ENCODE assay signal across 26 cellular contexts in the genomic region with DNA sequence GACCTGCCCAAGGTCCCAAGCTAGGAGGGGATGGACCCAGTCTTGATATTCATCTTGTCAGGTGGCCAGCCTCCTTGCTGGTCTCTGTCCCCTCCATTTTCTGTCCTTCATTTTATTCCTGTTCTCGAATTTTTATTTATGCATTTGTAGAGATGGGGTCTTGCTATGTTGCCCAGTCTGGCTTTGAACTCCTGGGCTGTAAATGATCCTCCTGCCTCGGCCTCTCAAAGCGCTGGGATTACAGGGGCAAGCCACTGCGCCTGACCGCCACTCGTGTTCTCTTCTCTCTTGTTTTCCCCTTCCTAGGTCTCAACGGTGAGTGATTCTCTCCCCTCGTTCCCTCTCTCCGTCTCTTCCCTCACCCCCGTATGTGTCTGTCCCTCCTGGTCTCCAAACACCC. TPM values are rescaled to one million over a fixed set of nuclear protein-coding genes. Genes with fewer than 3 reads are reported as not detected.
DNase-seq lines count a peak whose midpoint lies in the region; ATAC-seq and TF ChIP-seq lines count a peak whose summit lies in the region.
"Had no signal": no experiment of that assay in that cellular context is flagged by ENCODE, and none has a peak within 500 bp of the region (broad histone marks: within the 10 kb centered on the region; RNA-seq: fewer than 3 reads in every experiment).

No MANE protein-coding gene starts in this region.

- H3K4me1 ChIP-seq in spleen: no peaks in the 10 kb centered on the region
- H3K4me1 ChIP-seq in naive thymus-derived CD4-positive, alpha-beta T cell (ENCODE audit: control insufficient read depth in 2 of 2, insufficient read depth in 2 of 2, low read length in 2 of 2): no peaks in the 10 kb centered on the region
- H3K4me1 ChIP-seq: pancreas, thyroid gland had no signal

- no peak for TF ChIP-seq POLR2A in spleen (IDR thresholded peaks at IDR 0.05)

- H3K4me3 Mint-ChIP-seq in T-helper 1 cell treated with Interleukin-12 subunit alpha and Interleukin-12 subunit beta and Interleukin-4 antibody, amounts not matched to agents 30 μg/mL and 1 μg/mL, for 36 hours: no peak overlapping the region
- H3K4me3 Mint-ChIP-seq in WTC11: peak overlapping the region; percentile 69
- H3K4me3 Mint-ChIP-seq in naive thymus-derived CD4-positive, alpha-beta T cell: no peak overlapping the region
- H3K4me3 Mint-ChIP-seq: activated T-helper 17 cell treated with anti-CD3 and anti-CD28 coated beads, Interleukin-2, amount 50 U/mL, for 72 hours; CD4-positive, alpha-beta T cell; dendritic cell treated with granulocyte-macrophage colony-stimulating factor and Interleukin-4, amounts not matched to agents 40 ng/mL and 50 ng/mL, for 4 days had no signal

- H3K9me3 ChIP-seq in iPS-18c (ENCODE audit: control insufficient read depth, insufficient read depth, low read length) (no peaks in the 10 kb centered on the region), spleen (no peaks in the 10 kb centered on the region)
- H3K9me3 ChIP-seq in naive thymus-derived CD4-positive, alpha-beta T cell (ENCODE audit: control insufficient read depth in 2 of 3, low read length in 3 of 3): no peaks in the 10 kb centered on the region
- H3K9me3 ChIP-seq: pancreas, right atrium auricular region, thyroid gland had no signal

- DNase-seq in T-helper 1 cell: no peak
- DNase-seq in WTC11 (ENCODE audit: low spot score): no peak
- DNase-seq in spleen: peak; percentile 12
- no peak for DNase-seq in naive thymus-derived CD4-positive, alpha-beta T cell
- DNase-seq: anterior cingulate cortex, caudate nucleus, left cardiac atrium, NCI-H2029 treated with DMSO at 0.1 percent for 48 hours, NCI-H2227 treated with DMSO at 0.1 percent for 48 hours, NCI-H774, pancreas, T1000, thyroid gland had no signal

- 0 out of 2 replicates have a peak overlapping the region, but pooled peaks have one; percentile 38 for H3K4me3 ChIP-seq in iPS-18c (ENCODE audit: insufficient read depth, low read depth, low read length)
- H3K4me3 ChIP-seq in spleen: no peak overlapping the region
- H3K4me3 ChIP-seq in naive thymus-derived CD4-positive, alpha-beta T cell (ENCODE audit: low read length): no peak overlapping the region
- H3K4me3 ChIP-seq: GM23248, pancreas, right atrium auricular region, thyroid gland had no signal

- no peak for ATAC-seq in WTC11
- no peak for ATAC-seq in GM19467 (IDR thresholded peaks at IDR 0.05; ENCODE audit: unreplicated experiment)
- ATAC-seq in HG02852 (IDR thresholded peaks at IDR 0.05; ENCODE audit: unreplicated experiment): no peak
- no peak for ATAC-seq in naive thymus-derived CD4-positive, alpha-beta T cell
- ATAC-seq: activated naive CD4-positive, alpha-beta T cell treated with anti-CD3 and anti-CD28 coated beads, Interleukin-2, amount 50 U/mL, for 72 hours; activated T-helper 17 cell treated with anti-CD3 and anti-CD28 coated beads, Interleukin-2, amount 50 U/mL, for 72 hours; left cardiac atrium; pancreas; SK-N-SH treated with all-trans-retinoic acid at 6 μM for 48 hours had no signal

- no peaks in the 10 kb centered on the region for H3K36me3 Mint-ChIP-seq in T-helper 1 cell treated with Interleukin-12 subunit alpha and Interleukin-12 subunit beta and Interleukin-4 antibody, amounts not matched to agents 30 μg/mL and 1 μg/mL, for 36 hours (ENCODE audit: low read depth)
- no peaks in the 10 kb centered on the region for H3K36me3 Mint-ChIP-seq in WTC11
- H3K36me3 Mint-ChIP-seq in naive thymus-derived CD4-positive, alpha-beta T cell: peaks cover 0 to 2% (median 0%) of the 10 kb centered on the region in 5 donors
- H3K36me3 Mint-ChIP-seq: activated naive CD4-positive, alpha-beta T cell treated with anti-CD3 and anti-CD28 coated beads, Interleukin-2, amount 50 U/mL, for 72 hours had no signal

- CTCF ChIA-PET in WTC11 (lab: Charles Lee): interaction anchor here (0.7 to 3.2 kb wide), 16 partner anchors 9 to 401 kb away, joined by 3 to 54 read pairs (median 18); partner anchors contain the start of genes CRX and PLA2G4C
- CTCF ChIA-PET in naive thymus-derived CD4-positive, alpha-beta T cell (lab: Charles Lee): interaction anchor here (1.0 kb wide), 1 partner anchor 80 kb away, joined by 3 read pairs; no protein-coding TSS in a partner anchor

- peaks cover 6% of the 10 kb centered on the region for H3K4me1 Mint-ChIP-seq in T-helper 1 cell treated with Interleukin-12 subunit alpha and Interleukin-12 subunit beta and Interleukin-4 antibody, amounts not matched to agents 30 μg/mL and 1 μg/mL, for 36 hours (ENCODE audit: low read depth)
- peaks cover 37% of the 10 kb centered on the region for H3K4me1 Mint-ChIP-seq in WTC11
- peaks cover 7 to 17% (median 12%) of the 10 kb centered on the region in 7 donors for H3K4me1 Mint-ChIP-seq in naive thymus-derived CD4-positive, alpha-beta T cell

- H3K27ac ChIP-seq in spleen: no peak overlapping the region
- H3K27ac ChIP-seq in naive thymus-derived CD4-positive, alpha-beta T cell (ENCODE audit: low read depth, low read length): no peak overlapping the region
- H3K27ac ChIP-seq: 22Rv1, GM23248, pancreas, right atrium auricular region, thyroid gland had no signal

- no peaks in the 10 kb centered on the region for H3K36me3 ChIP-seq in spleen
- no peaks in the 10 kb centered on the region for H3K36me3 ChIP-seq in naive thymus-derived CD4-positive, alpha-beta T cell (ENCODE audit: control insufficient read depth in 2 of 3, insufficient read depth in 3 of 3, low read length in 3 of 3)
- H3K36me3 ChIP-seq: pancreas, right atrium auricular region, thyroid gland had no signal

- H3K27me3 Mint-ChIP-seq in T-helper 1 cell treated with Interleukin-12 subunit alpha and Interleukin-12 subunit beta and Interleukin-4 antibody, amounts not matched to agents 30 μg/mL and 1 μg/mL, for 36 hours (ENCODE audit: low read depth): peaks cover 35% of the 10 kb centered on the region
- no peaks in the 10 kb centered on the region for H3K27me3 Mint-ChIP-seq in WTC11 (ENCODE audit: low read depth)
- peaks cover 30 to 69% (median 49%) of the 10 kb centered on the region in 5 donors for H3K27me3 Mint-ChIP-seq in naive thymus-derived CD4-positive, alpha-beta T cell

- WGBS in spleen, 5 donors: 47 to 64% (median 58%) methylated on average over 10 of the region's 10 CpGs

- H3K27me3 ChIP-seq in spleen (replicated peaks in 1 of 7): peaks cover 0 to 93% (median 17%) of the 10 kb centered on the region in 7 donors
- peaks cover 5 to 6% of the 10 kb centered on the region in 2 donors for H3K27me3 ChIP-seq in naive thymus-derived CD4-positive, alpha-beta T cell (ENCODE audit: control insufficient read depth in 2 of 2, insufficient read depth in 2 of 2, low read length in 2 of 2)
- H3K27me3 ChIP-seq: right atrium auricular region had no signal

- TF ChIP-seq CTCF in WTC11 (IDR thresholded peaks at IDR 0.05) (no peak), spleen (IDR thresholded peaks at IDR 0.05 in 8 of 11, conservative IDR thresholded peaks at IDR 0.05 in 3 of 11) (no peak)

- POLR2A ChIA-PET in WTC11 (lab: Charles Lee): interaction anchor here (0.7 to 1.3 kb wide), 2 partner anchors 24 to 104 kb away, joined by 4 to 10 read pairs; no protein-coding TSS in a partner anchor
- POLR2A ChIA-PET in naive thymus-derived CD4-positive, alpha-beta T cell (lab: Charles Lee): no interaction called here

- intact Hi-C loops in spleen (cut with DNase I; ENCODE audit: low total_unique reads): no loop called here
- intact Hi-C loops in naive thymus-derived CD4-positive, alpha-beta T cell (cut with micrococcal nuclease): no loop called here

- peak overlapping the region; percentile 55 for H3K27ac Mint-ChIP-seq in T-helper 1 cell treated with Interleukin-12 subunit alpha and Interleukin-12 subunit beta and Interleukin-4 antibody, amounts not matched to agents 30 μg/mL and 1 μg/mL, for 36 hours
- H3K27ac Mint-ChIP-seq in WTC11: peak overlapping the region; percentile 98
- no peak overlapping the region for H3K27ac Mint-ChIP-seq in naive thymus-derived CD4-positive, alpha-beta T cell
- H3K27ac Mint-ChIP-seq: activated naive CD4-positive, alpha-beta T cell treated with anti-CD3 and anti-CD28 coated beads, Interleukin-2, amount 50 U/mL, for 72 hours; activated T-helper 17 cell treated with anti-CD3 and anti-CD28 coated beads, Interleukin-2, amount 50 U/mL, for 72 hours; CD4-positive, alpha-beta T cell; dendritic cell treated with granulocyte-macrophage colony-stimulating factor and Interleukin-4, amounts not matched to agents 40 ng/mL and 50 ng/mL, for 4 days had no signal

- no peaks in the 10 kb centered on the region for H3K9me3 Mint-ChIP-seq in T-helper 1 cell treated with Interleukin-12 subunit alpha and Interleukin-12 subunit beta and Interleukin-4 antibody, amounts not matched to agents 30 μg/mL and 1 μg/mL, for 36 hours
- H3K9me3 Mint-ChIP-seq in WTC11: no peaks in the 10 kb centered on the region
- peaks cover 0 to 5% (median 0%) of the 10 kb centered on the region in 11 donors for H3K9me3 Mint-ChIP-seq in naive thymus-derived CD4-positive, alpha-beta T cell
- H3K9me3 Mint-ChIP-seq: activated naive CD4-positive, alpha-beta T cell treated with anti-CD3 and anti-CD28 coated beads, Interleukin-2, amount 50 U/mL, for 72 hours; activated T-helper 17 cell treated with anti-CD3 and anti-CD28 coated beads, Interleukin-2, amount 50 U/mL, for 72 hours; CD4-positive, alpha-beta T cell; dendritic cell treated with granulocyte-macrophage colony-stimulating factor and Interleukin-4, amounts not matched to agents 40 ng/mL and 50 ng/mL, for 4 days had no signal

TF ChIP-seq in WTC11, 78 proteins besides CTCF, POLR2A, EP300 and RAD21:
- peak; percentile 96 for TF ChIP-seq GTF2I (CRISPR knock-in tag; conservative IDR thresholded peaks at IDR 0.05)
- TF ChIP-seq ZNF671 (CRISPR knock-in tag; IDR thresholded peaks at IDR 0.05): no peak
- TF ChIP-seq ZNF121 (CRISPR knock-in tag; IDR thresholded peaks at IDR 0.05): peak; percentile 100
TF ChIP-seq in WTC11: peak in this region for 2.

RNA-seq across cellular contexts. Expression of gene TPRX2, which starts 10.6 kb away (rescaled TPM):
- total RNA-seq in WTC11 (2021) (not detected in 3 replicates), spleen (not detected)
- not detected for polyA plus RNA-seq in spleen
- total RNA-seq in naive thymus-derived CD4-positive, alpha-beta T cell: not detected
- polyA plus RNA-seq in naive thymus-derived CD4-positive, alpha-beta T cell: not detected
- total RNA-seq: activated naive CD4-positive, alpha-beta T cell treated with anti-CD3 and anti-CD28 coated beads, Interleukin-2, amount 50 U/mL, for 72 hours; activated T-helper 17 cell treated with anti-CD3 and anti-CD28 coated beads, Interleukin-2, amount 50 U/mL, for 72 hours; CD4-positive, alpha-beta T cell; GM23248; left cardiac atrium; myocyte; pancreas; right atrium auricular region; thyroid gland had no signal
- polyA plus RNA-seq: GM23248, pancreas had no signal

RNA-seq across cellular contexts. Expression of gene CRX, which starts 26.7 kb away (rescaled TPM):
- total RNA-seq in WTC11 (2021) (0.17 to 0.53 TPM (median 0.25 TPM) in 3 replicates), spleen (under 1 TPM in 1 of 7 donors, not detected in 6; 0.09 TPM)
- polyA plus RNA-seq in spleen: not detected
- total RNA-seq in naive thymus-derived CD4-positive, alpha-beta T cell: not detected
- polyA plus RNA-seq in naive thymus-derived CD4-positive, alpha-beta T cell: not detected
- total RNA-seq: activated naive CD4-positive, alpha-beta T cell treated with anti-CD3 and anti-CD28 coated beads, Interleukin-2, amount 50 U/mL, for 72 hours; CD4-positive, alpha-beta T cell; GM23248; left cardiac atrium; myocyte; pancreas; right atrium auricular region; thyroid gland had no signal
- polyA plus RNA-seq: GM23248, pancreas had no signal

RNA-seq across cellular contexts. Expression of gene SULT2A1, which starts 37.7 kb away (rescaled TPM):
- 0.18 to 0.32 TPM (median 0.31 TPM) in 3 replicates for total RNA-seq in WTC11 (2021)
- under 1 TPM in 1 of 7 donors, not detected in 6; 0.19 TPM for total RNA-seq in spleen
- polyA plus RNA-seq in spleen: not detected
- not detected for total RNA-seq in naive thymus-derived CD4-positive, alpha-beta T cell
- polyA plus RNA-seq in naive thymus-derived CD4-positive, alpha-beta T cell: not detected
- total RNA-seq: activated naive CD4-positive, alpha-beta T cell treated with anti-CD3 and anti-CD28 coated beads, Interleukin-2, amount 50 U/mL, for 72 hours; activated T-helper 17 cell treated with anti-CD3 and anti-CD28 coated beads, Interleukin-2, amount 50 U/mL, for 72 hours; CD4-positive, alpha-beta T cell; GM23248; left cardiac atrium; myocyte; right atrium auricular region; thyroid gland had no signal
- polyA plus RNA-seq: GM23248, pancreas had no signal

RNA-seq across cellular contexts. Expression of gene TPRX1, which starts 44.1 kb away (rescaled TPM):
- not detected in 3 replicates for total RNA-seq in WTC11 (2021)
- not detected for total RNA-seq in spleen
- not detected for polyA plus RNA-seq in spleen
- total RNA-seq in naive thymus-derived CD4-positive, alpha-beta T cell: not detected
- not detected for polyA plus RNA-seq in naive thymus-derived CD4-positive, alpha-beta T cell
- total RNA-seq: activated naive CD4-positive, alpha-beta T cell treated with anti-CD3 and anti-CD28 coated beads, Interleukin-2, amount 50 U/mL, for 72 hours; activated T-helper 17 cell treated with anti-CD3 and anti-CD28 coated beads, Interleukin-2, amount 50 U/mL, for 72 hours; CD4-positive, alpha-beta T cell; GM23248; left cardiac atrium; myocyte; pancreas; right atrium auricular region; thyroid gland had no signal
- polyA plus RNA-seq: GM23248, pancreas had no signal

Comparison
In these comparisons a context has a peak if more than half of its experiments do, and no peak if none do; other contexts are left out.
1. H3K27ac Mint-ChIP-seq: peak in T-helper 1 cell treated with Interleukin-12 subunit alpha and Interleukin-12 subunit beta and Interleukin-4 antibody, amounts not matched to agents 30 μg/mL and 1 μg/mL, for 36 hours (single experiment) and WTC11 (single experiment); none in naive thymus-derived CD4-positive, alpha-beta T cell (0 of 9).